ENCODE assay signal across 21 cellular contexts in the genomic region with DNA sequence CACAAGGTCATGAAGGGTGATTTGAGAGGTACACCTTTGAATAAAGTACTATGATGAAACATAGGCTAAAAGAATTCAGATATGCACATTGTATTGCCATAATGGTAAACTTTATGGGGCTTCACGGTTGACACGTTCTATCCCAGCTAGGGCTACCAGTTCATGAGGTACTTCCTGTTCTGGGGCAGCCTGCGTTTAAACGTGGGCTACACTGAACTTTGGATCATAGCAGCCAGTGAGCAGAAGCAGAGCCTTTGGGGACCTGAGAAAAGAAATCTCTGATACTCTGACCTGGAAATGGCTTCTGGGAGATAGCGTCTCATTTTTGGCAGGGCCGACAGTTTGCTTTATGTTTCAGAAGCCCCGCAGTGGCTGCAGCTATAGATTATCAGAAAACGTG. TPM values are rescaled to one million over a fixed set of nuclear protein-coding genes. Genes with fewer than 3 reads are reported as not detected.
A peak's percentile ranks its signal among the peaks of the same experiment; 100 is the strongest.
DNase-seq lines count a peak whose midpoint lies in the region; ATAC-seq, FAIRE-seq and TF ChIP-seq lines count a peak whose summit lies in the region.
"Had no signal": no experiment of that assay in that cellular context is flagged by ENCODE, and none has a peak within 500 bp of the region (broad histone marks: within the 10 kb centered on the region; RNA-seq: fewer than 3 reads in every experiment).

No MANE protein-coding gene starts in this region.

- H3K4me1 Mint-ChIP-seq in neural crest cell: peaks cover 4% of the 10 kb centered on the region

- peaks cover 19 to 74% (median 57%) of the 10 kb centered on the region in 10 experiments for H3K4me1 ChIP-seq in BLaER1 treated with 17β-estradiol and CSF1 and Interleukin-3, amounts not matched to agents 10 nM and 100 nM
- H3K4me1 ChIP-seq in K562 (replicated peaks in 1 of 2; ENCODE audit: control insufficient read depth in 2 of 2, insufficient read depth in 2 of 2, low read length in 2 of 2): peaks cover 16 to 36% of the 10 kb centered on the region in 2 experiments; a peak in 4 of 5 replicates
- H3K4me1 ChIP-seq: HAP-1 had no signal

- TF ChIP-seq RAD21 in K562 (CRISPR knock-in tag; conservative IDR thresholded peaks at IDR 0.05 in 1 of 2, IDR thresholded peaks at IDR 0.05 in 1 of 2): no peak

- POLR2A ChIA-PET in K562 (lab: Yijun Ruan, JAX): interaction anchor here (0.7 kb wide), 2 partner anchors 17 to 203 kb away, joined by 3 to 4 read pairs; no protein-coding TSS in a partner anchor

- no peaks in the 10 kb centered on the region for H3K9me3 ChIP-seq in BLaER1 treated with 17β-estradiol and CSF1 and Interleukin-3, amounts not matched to agents 10 nM and 100 nM (replicated peaks in 1 of 11)
- no peaks in the 10 kb centered on the region for H3K9me3 ChIP-seq in K562 (replicated peaks; ENCODE audit: control insufficient read depth, insufficient read depth, low read depth, low read length)
- H3K9me3 ChIP-seq: HAP-1, thyroid gland had no signal

- no peaks in the 10 kb centered on the region for H3K27me3 Mint-ChIP-seq in neural crest cell (ENCODE audit: low read depth)
- H3K27me3 Mint-ChIP-seq: naive thymus-derived CD8-positive, alpha-beta T cell; progenitor cell of endocrine pancreas had no signal

- H3K27me3 ChIP-seq in BLaER1 treated with 17β-estradiol and CSF1 and Interleukin-3, amounts not matched to agents 10 nM and 100 nM: peaks cover 0 to 9% (median 0%) of the 10 kb centered on the region in 11 experiments; a peak in 2 of 22 replicates
- peaks cover 10 to 54% of the 10 kb centered on the region in 2 experiments; a peak in 4 of 5 replicates for H3K27me3 ChIP-seq in K562 (ENCODE audit: control insufficient read depth in 2 of 2, insufficient read depth in 2 of 2, low read length in 2 of 2)
- H3K27me3 ChIP-seq: thyroid gland had no signal

- peak overlapping the region; percentile 57 for H3K27ac Mint-ChIP-seq in neural crest cell (ENCODE audit: unreplicated experiment)
- H3K27ac Mint-ChIP-seq: progenitor cell of endocrine pancreas had no signal

- no peaks in the 10 kb centered on the region for H3K36me3 Mint-ChIP-seq in neural crest cell (ENCODE audit: low read depth)

- ATAC-seq in HG02759 (IDR thresholded peaks at IDR 0.05; ENCODE audit: unreplicated experiment) (peak; percentile 6), K562 (no peak), GM18520 (IDR thresholded peaks at IDR 0.05; ENCODE audit: unreplicated experiment) (no peak), GM18907 (IDR thresholded peaks at IDR 0.05; ENCODE audit: unreplicated experiment) (no peak)

- no peak for TF ChIP-seq POLR2A in K562 (conservative IDR thresholded peaks at IDR 0.05)

- TF ChIP-seq EP300 in K562 (IDR thresholded peaks at IDR 0.05; ENCODE audit: low read length): no peak

- H3K4me3 Mint-ChIP-seq in neural crest cell: no peak overlapping the region
- H3K4me3 Mint-ChIP-seq: naive thymus-derived CD8-positive, alpha-beta T cell had no signal

- no peaks in the 10 kb centered on the region for H3K79me2 ChIP-seq in K562 (ENCODE audit: control insufficient read depth, insufficient read depth, low read length)

- peak overlapping the region; percentile 70 for H2AFZ ChIP-seq in K562 (ENCODE audit: low read depth, low read length)

- no TSS peak for BruUV-seq in K562 (replicated peaks; lab: Mats Ljungman, UMichigan)

- peak; percentile 26 for FAIRE-seq in K562 (lab: Jason Lieb, UNC)
- FAIRE-seq: frontal cortex had no signal

- H3K27ac ChIP-seq in BLaER1 treated with 17β-estradiol and CSF1 and Interleukin-3, amounts not matched to agents 10 nM and 100 nM: no peak overlapping the region
- no peak overlapping the region for H3K27ac ChIP-seq in K562 (ENCODE audit: extremely low read depth, low read depth, low read length)
- H3K27ac ChIP-seq: thyroid gland had no signal

- peaks cover 0 to 41% (median 15%) of the 10 kb centered on the region in 11 experiments; a peak in 11 of 22 replicates for H3K36me3 ChIP-seq in BLaER1 treated with 17β-estradiol and CSF1 and Interleukin-3, amounts not matched to agents 10 nM and 100 nM
- no peaks in the 10 kb centered on the region for H3K36me3 ChIP-seq in K562 (ENCODE audit: control insufficient read depth, insufficient read depth, low read length)
- H3K36me3 ChIP-seq: HAP-1 had no signal

- 7% methylated on average over 8 of the region's 8 CpGs for WGBS in K562 (ENCODE audit: insufficient coverage, low coverage, missing lambda C conversion rate)

- DNase-seq in K562 (ENCODE audit: extremely low read depth in 1 of 4, low spot score in 3 of 4) (no peak), neural crest cell (ENCODE audit: low read depth, low spot score) (no peak), cerebellar cortex (ENCODE audit: low spot score) (no peak)
- DNase-seq: activated gamma-delta T cell; anterior cingulate cortex; caudate nucleus; mesenchymal stem cell; naive thymus-derived CD8-positive, alpha-beta T cell; NCI-H1436 treated with DMSO at 0.1 percent for 48 hours; NCI-H524; stimulated activated CD4-positive, alpha-beta T cell treated with anti-CD3 and anti-CD28 coated beads, Interleukin-2, amount 100 ng/mL, for 24 hours; stimulated activated naive CD4-positive, alpha-beta T cell treated with Interleukin-2 at 50 U/mL for 16 hours; T-helper 9 cell; thyroid gland had no signal

- no peak for TF ChIP-seq CTCF in K562 (IDR thresholded peaks at IDR 0.05 in 2 of 3, conservative IDR thresholded peaks at IDR 0.05 in 1 of 3; ENCODE audit: insufficient read depth in 2 of 3, low read depth in 1 of 3, low read length in 3 of 3)
- TF ChIP-seq CTCF in neural crest cell (conservative IDR thresholded peaks at IDR 0.05): no peak

- intact Hi-C loops in K562 (cut with micrococcal nuclease): no loop called here

- CTCF ChIA-PET in K562 (lab: Yijun Ruan, JAX; ENCODE audit: low intra/inter-chr PET ratio): no interaction called here

- no peaks in the 10 kb centered on the region for H3K9me3 Mint-ChIP-seq in neural crest cell
- H3K9me3 Mint-ChIP-seq: naive thymus-derived CD8-positive, alpha-beta T cell had no signal

- H4K20me1 ChIP-seq in BLaER1 treated with 17β-estradiol and CSF1 and Interleukin-3, amounts not matched to agents 10 nM and 100 nM: peaks cover 0 to 12% (median 0%) of the 10 kb centered on the region in 11 experiments; a peak in 6 of 22 replicates
- H4K20me1 ChIP-seq in K562 (replicated peaks; ENCODE audit: control insufficient read depth, insufficient read depth, low read length): no peaks in the 10 kb centered on the region

- H3K9me1 ChIP-seq in K562 (ENCODE audit: control insufficient read depth, insufficient read depth, low read length): no peaks in the 10 kb centered on the region

- H3K4me3 ChIP-seq in BLaER1 treated with 17β-estradiol and CSF1 and Interleukin-3, amounts not matched to agents 10 nM and 100 nM: no peak overlapping the region
- no peak overlapping the region for H3K4me3 ChIP-seq in K562
- H3K4me3 ChIP-seq: HAP-1, thyroid gland had no signal

- peak overlapping the region; percentile 26 to 76 (median 69); a peak in 20 of 22 replicates for H3K4me2 ChIP-seq in BLaER1 treated with 17β-estradiol and CSF1 and Interleukin-3, amounts not matched to agents 10 nM and 100 nM
- peak overlapping the region; percentile 42 for H3K4me2 ChIP-seq in K562 (ENCODE audit: insufficient read depth, low read length)

- in situ Hi-C loops in K562 (cut with MboI): no loop called here

- no peak overlapping the region for H3K9ac ChIP-seq in BLaER1 treated with 17β-estradiol and CSF1 and Interleukin-3, amounts not matched to agents 10 nM and 100 nM
- no peak overlapping the region for H3K9ac ChIP-seq in K562 (ENCODE audit: insufficient read depth in 1 of 2, low read depth in 2 of 2, low read length in 2 of 2)

TF ChIP-seq in K562, 482 proteins besides CTCF, POLR2A, EP300 and RAD21:
- TF ChIP-seq BHLHE40 (IDR thresholded peaks at IDR 0.05; ENCODE audit: low read length) (0 out of 2 replicates have a peak, but pooled peaks have one; percentile 24), JUN (IDR thresholded peaks at IDR 0.05; ENCODE audit: borderline replicate concordance, low read depth, low read length) (no peak), JUN (CRISPR knock-in tag; IDR thresholded peaks at IDR 0.05; ENCODE audit: borderline replicate concordance) (no peak)

RNA-seq across cellular contexts. Expression of a gene that starts 48.6 kb away (rescaled TPM):
- total RNA-seq in K562 (2011; cell fraction: chromatin; rRNA removed; ENCODE audit: low replicate concordance): 4.6 and 9.1 TPM in 2 replicates
- 5.5 and 5.9 TPM in 2 replicates for total RNA-seq in K562 (2011; cell fraction: nucleolus; rRNA removed)
- 5.6 and 6.5 TPM in 2 replicates for total RNA-seq in K562 (2011; cell fraction: nucleoplasm; rRNA removed)
- 0.33 and 1.4 TPM in 2 replicates for total RNA-seq in K562 (2014; rRNA removed)
- total RNA-seq in K562 (2014; rRNA removed; fragmentation: Illumina TruSeq; extraction: Trizol): 0.10 and 0.15 TPM in 2 replicates
- 0.40 and 0.79 TPM in 2 replicates for total RNA-seq in K562 (2015; rRNA removed; fragmentation: Illumina TruSeq; extraction: Trizol)
- total RNA-seq in K562 (2021): 0.40 and 0.60 TPM in 2 replicates
- 3.4 and 4.5 TPM in 2 replicates for polyA plus RNA-seq in K562 (2011; rRNA removed)
- polyA plus RNA-seq in K562 (2011; cell fraction: cytosol; rRNA removed): 2.8 and 3.2 TPM in 2 replicates
- polyA plus RNA-seq in K562 (2011; cell fraction: nucleus; rRNA removed): 10.8 and 11.2 TPM in 2 replicates
- polyA plus RNA-seq in K562 (2012): 0.43 and 1.8 TPM in 2 replicates
- 0.45 and 0.65 TPM in 2 replicates for polyA plus RNA-seq in K562 (2014; fragmentation: Illumina TruSeq; extraction: Trizol)
- polyA plus RNA-seq in K562 (2014; fragmentation: Nextera tagmentation; extraction: Ambion mirVana): under 1 TPM; 0.06 to 0.20 TPM
- polyA plus RNA-seq in K562 (2014; rRNA removed): 0.09 and 0.24 TPM in 2 replicates
- polyA minus RNA-seq in K562 (2011; rRNA and poly(A)+ RNA removed): 3.8 and 6.7 TPM in 2 replicates
- 2.5 and 2.6 TPM in 2 replicates for polyA minus RNA-seq in K562 (2011; cell fraction: cytosol; rRNA and poly(A)+ RNA removed)
- 8.3 and 11.8 TPM in 2 replicates for polyA minus RNA-seq in K562 (2011; cell fraction: nucleus; rRNA and poly(A)+ RNA removed)
- total RNA-seq in neural crest cell: 9.1 and 9.9 TPM in 2 replicates
